ENCODE assay signal across 1 cellular context in the genomic region with DNA sequence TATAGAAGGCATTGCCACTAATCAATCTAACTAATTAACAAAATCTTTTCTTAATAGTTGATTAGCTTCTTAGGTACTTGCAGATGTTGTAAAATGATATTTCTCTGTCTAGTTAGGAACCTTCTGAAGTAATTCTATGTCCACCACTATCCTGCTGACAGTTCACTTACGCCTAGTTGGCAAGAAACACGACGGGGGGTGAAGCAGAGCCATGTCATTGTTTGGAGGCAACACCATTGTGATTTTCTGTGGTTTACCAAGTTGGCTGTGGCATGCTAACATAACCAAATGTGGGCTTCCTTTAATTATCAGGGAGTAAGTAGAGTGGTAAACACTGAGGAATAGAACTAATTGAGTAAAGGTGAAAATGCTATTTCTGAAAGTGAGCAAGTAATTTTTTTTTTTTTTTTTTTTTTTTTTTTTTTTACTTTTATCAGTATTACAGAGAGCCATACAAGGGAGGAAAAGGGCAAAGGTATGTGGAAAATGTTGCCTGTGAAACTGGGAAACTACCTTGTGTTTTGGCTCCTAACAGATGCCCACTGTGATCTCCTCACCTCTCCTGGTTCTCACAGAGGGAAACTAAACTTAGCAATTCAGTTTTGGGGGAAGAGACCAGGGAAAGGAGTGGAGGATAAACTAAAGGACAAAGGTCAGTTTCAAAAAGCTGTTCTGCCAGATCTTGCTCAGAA.
TF ChIP-seq lines count a peak whose summit lies in the region.

No MANE protein-coding gene starts in this region.

TF ChIP-seq in H1, 55 proteins besides CTCF, POLR2A, EP300 and RAD21:
- TF ChIP-seq TEAD4 (IDR thresholded peaks at IDR 0.05; ENCODE audit: low read depth, low read length) (0 out of 2 replicates have a peak, but pooled peaks have one; percentile 44), NRF1 (IDR thresholded peaks at IDR 0.05; ENCODE audit: low read depth, low read length) (no peak)
